ENCODE assay signal across 13 cellular contexts in genomic region chr4:1842993-1843448, GRCh38. TPM values are rescaled to one million over a fixed set of nuclear protein-coding genes. Genes with fewer than 3 reads are reported as not detected.
DNase-seq lines count a peak whose midpoint lies in the region; ATAC-seq and TF ChIP-seq lines count a peak whose summit lies in the region.
"Had no signal": no experiment of that assay in that cellular context is flagged by ENCODE, and none has a peak within 500 bp of the region (broad histone marks: within the 10 kb centered on the region; RNA-seq: fewer than 3 reads in every experiment).

No MANE protein-coding gene starts in this region.

- H3K27ac Mint-ChIP-seq in MCF 10A (ENCODE audit: low read depth, unreplicated experiment) (no peak overlapping the region), nephron progenitor cell (no peak overlapping the region)

- no peaks in the 10 kb centered on the region for H3K9me3 ChIP-seq in breast epithelium
- no peaks in the 10 kb centered on the region for H3K9me3 ChIP-seq in right cardiac atrium (ENCODE audit: control insufficient read depth, low read length)
- no peaks in the 10 kb centered on the region for H3K9me3 ChIP-seq in upper lobe of left lung

- H3K27me3 ChIP-seq in breast epithelium (no peaks in the 10 kb centered on the region), brain microvascular endothelial cell (replicated peaks) (no peaks in the 10 kb centered on the region), right cardiac atrium (ENCODE audit: control insufficient read depth, insufficient read depth) (no peaks in the 10 kb centered on the region), upper lobe of left lung (no peaks in the 10 kb centered on the region)

- POLR2A ChIA-PET in MCF 10A (lab: Yijun Ruan, JAX) = no interaction called here

- no peak for TF ChIP-seq POLR2A in breast epithelium (IDR thresholded peaks at IDR 0.05)
- TF ChIP-seq POLR2A in upper lobe of left lung (IDR thresholded peaks at IDR 0.05) = no peak

- TF ChIP-seq CTCF in MCF 10A (IDR thresholded peaks at IDR 0.05; ENCODE audit: unreplicated experiment) (no peak), breast epithelium (IDR thresholded peaks at IDR 0.05) (no peak), brain microvascular endothelial cell (IDR thresholded peaks at IDR 0.05; ENCODE audit: low read depth, low read length, missing control alignments) (no peak), upper lobe of left lung (IDR thresholded peaks at IDR 0.05) (no peak), nephron progenitor cell (IDR thresholded peaks at IDR 0.05) (no peak)

- H3K27ac ChIP-seq in breast epithelium (no peak overlapping the region), brain microvascular endothelial cell (peak overlapping the region; percentile 49), right cardiac atrium (ENCODE audit: low read length) (no peak overlapping the region), upper lobe of left lung (no peak overlapping the region)

- WGBS in right cardiac atrium = 61% methylated on average over 17 of the region's 17 CpGs
- 91 to 92% methylated on average over 15 to 17 of the region's 17 CpGs for WGBS in upper lobe of left lung, 2 donors

- H3K36me3 Mint-ChIP-seq in MCF 10A (ENCODE audit: insufficient read depth, unreplicated experiment) (peaks cover 85% of the 10 kb centered on the region), nephron progenitor cell (ENCODE audit: low read depth) (peaks cover 51% of the 10 kb centered on the region)

- H3K4me3 ChIP-seq in breast epithelium (no peak overlapping the region), brain microvascular endothelial cell (ENCODE audit: low read depth, low read length) (no peak overlapping the region), right cardiac atrium (ENCODE audit: low read length) (no peak overlapping the region), upper lobe of left lung (no peak overlapping the region)

- H3K36me3 ChIP-seq in breast epithelium (no peaks in the 10 kb centered on the region), brain microvascular endothelial cell (replicated peaks) (peaks cover 51% of the 10 kb centered on the region), upper lobe of left lung (peaks cover 9 to 81% (median 63%) of the 10 kb centered on the region in 4 donors)

- ATAC-seq in right cardiac atrium (peak; percentile 31 to 37), upper lobe of left lung (ENCODE audit: low FRiP score in 2 of 2) (peak; percentile 32 to 37), GM21367 (IDR thresholded peaks at IDR 0.05; ENCODE audit: unreplicated experiment) (no peak)
- ATAC-seq: stimulated activated naive B cell treated with anti-CD40 and anti-IgM and Interleukin-4, amounts not matched to agents 10 μg/mL and 1 μg/mL and 100 μg/mL, for 72 hours had no signal

- CTCF ChIA-PET in MCF 10A (lab: Yijun Ruan, JAX) = interaction anchor here (0.6 to 0.7 kb wide), 2 partner anchors 68 to 101 kb away, joined by 3 read pairs; no protein-coding TSS in a partner anchor

- H3K4me1 Mint-ChIP-seq in MCF 10A (ENCODE audit: insufficient read depth, unreplicated experiment) (peaks cover 5% of the 10 kb centered on the region), nephron progenitor cell (peaks cover 14% of the 10 kb centered on the region)

- peak; percentile 21 for DNase-seq in MCF 10A (ENCODE audit: unreplicated experiment)
- no peak for DNase-seq in breast epithelium (ENCODE audit: low spot score in 2 of 2)
- peak; percentile 88 for DNase-seq in brain microvascular endothelial cell
- peak in 1 of 3 donors; percentile 72 for DNase-seq in right cardiac atrium
- DNase-seq in upper lobe of left lung = peak in 1 of 2 donors; percentile 40
- no peak for DNase-seq in retina
- DNase-seq in nephron progenitor cell = no peak
- DNase-seq: activated CD4-positive, alpha-beta T cell treated with anti-CD3 and anti-CD28 coated beads, Interleukin-2, amount 50 U/mL, for 1 hour; activated gamma-delta T cell; DMS79 treated with DMSO at 0.1 percent for 48 hours; NCI-H1436 treated with DMSO at 0.1 percent for 48 hours; stimulated activated naive B cell treated with anti-CD40 and anti-IgM and Interleukin-4, amounts not matched to agents 10 μg/mL and 1 μg/mL and 100 μg/mL, for 72 hours had no signal

- no peaks in the 10 kb centered on the region for H3K27me3 Mint-ChIP-seq in MCF 10A (ENCODE audit: insufficient read depth, unreplicated experiment)
- H3K27me3 Mint-ChIP-seq in nephron progenitor cell (ENCODE audit: low read depth, poor library complexity) = no peaks in the 10 kb centered on the region
- H3K27me3 Mint-ChIP-seq: stimulated activated naive B cell treated with anti-CD40 and anti-IgM and Interleukin-4, amounts not matched to agents 10 μg/mL and 1 μg/mL and 100 μg/mL, for 72 hours had no signal

- no peaks in the 10 kb centered on the region for H3K9me3 Mint-ChIP-seq in MCF 10A (ENCODE audit: unreplicated experiment)
- H3K9me3 Mint-ChIP-seq in nephron progenitor cell = no peaks in the 10 kb centered on the region
- H3K9me3 Mint-ChIP-seq: stimulated activated naive B cell treated with anti-CD40 and anti-IgM and Interleukin-4, amounts not matched to agents 10 μg/mL and 1 μg/mL and 100 μg/mL, for 72 hours had no signal

- H3K4me1 ChIP-seq in breast epithelium = no peaks in the 10 kb centered on the region
- H3K4me1 ChIP-seq in right cardiac atrium (ENCODE audit: control insufficient read depth, insufficient read depth, low read length) = peaks cover 6% of the 10 kb centered on the region
- peaks cover 0 to 14% (median 3%) of the 10 kb centered on the region in 4 donors for H3K4me1 ChIP-seq in upper lobe of left lung

- intact Hi-C loops in MCF 10A (cut with micrococcal nuclease) (no loop called here), breast epithelium (cut with DNase I; ENCODE audit: low total_unique reads) (no loop called here), right cardiac atrium (cut with DNase I) (no loop called here)

- in situ Hi-C loops in brain microvascular endothelial cell (cut with HindIII; ENCODE audit: low pct_ligation_motif_present, low sequenced_read_pairs) = no loop called here

- H3K4me3 Mint-ChIP-seq in MCF 10A (ENCODE audit: unreplicated experiment) (no peak overlapping the region), nephron progenitor cell (no peak overlapping the region)
- H3K4me3 Mint-ChIP-seq: stimulated activated naive B cell treated with anti-CD40 and anti-IgM and Interleukin-4, amounts not matched to agents 10 μg/mL and 1 μg/mL and 100 μg/mL, for 72 hours had no signal

- no peak for TF ChIP-seq EP300 in upper lobe of left lung (IDR thresholded peaks at IDR 0.05)

- BruUV-seq in MCF 10A (replicated peaks; lab: Mats Ljungman, UMichigan) = no TSS peak

RNA-seq across cellular contexts. Expression of gene LETM1, which starts 12.9 kb away (rescaled TPM):
- total RNA-seq in MCF 10A (2022) (85.0 and 86.3 TPM in 2 replicates), breast epithelium (10 to 100 TPM; 31.0 to 42.9 (median 32.5) TPM), right cardiac atrium (10 to 100 TPM; 36.2 to 41.7 (median 38.4) TPM), upper lobe of left lung (10 to 100 TPM; 31.4 to 98.5 (median 47.8) TPM)
- 19.3 TPM for polyA plus RNA-seq in right cardiac atrium

RNA-seq across cellular contexts. Expression of gene NSD2, which starts 28.2 kb away (rescaled TPM):
- total RNA-seq in MCF 10A (2022) (100 and 109 TPM in 2 replicates), breast epithelium (10 to 100 TPM; 24.6 to 36.7 (median 30.8) TPM), right cardiac atrium (10 to 100 TPM; 44.4 to 52.0 (median 46.6) TPM), upper lobe of left lung (100 to 1,000 TPM in 2 of 6 donors, 10 to 100 TPM in 4; 35.7 to 164 (median 53.1) TPM)
- 10.8 TPM for polyA plus RNA-seq in right cardiac atrium

RNA-seq across cellular contexts. Expression of gene FGFR3, which starts 49.9 kb away (rescaled TPM):
- total RNA-seq in MCF 10A (2022) (2.5 and 6.5 TPM in 2 replicates), breast epithelium (1 to 10 TPM in 2 of 3 donors, under 1 TPM in 1; 0.80 to 3.5 (median 2.0) TPM), right cardiac atrium (10 to 100 TPM in 1 of 4 donors, 1 to 10 TPM in 3; 6.4 to 17.5 (median 8.8) TPM), upper lobe of left lung (10 to 100 TPM; 18.5 to 92.2 (median 24.4) TPM)
- 4.5 TPM for polyA plus RNA-seq in right cardiac atrium

Comparison
In these comparisons a context has a peak if more than half of its experiments do, and no peak if none do; other contexts are left out.
1. DNase-seq: peak in MCF 10A (single experiment) and brain microvascular endothelial cell (single experiment); none in breast epithelium (0 of 2), retina (single experiment) and nephron progenitor cell (single experiment).